ENCODE assay signal across 1 cellular context in genomic region chr1:67686272-67687197, GRCh38.
A peak's percentile ranks its signal among the peaks of the same experiment; 100 is the strongest.
TF ChIP-seq lines count a peak whose summit lies in the region.

No MANE protein-coding gene starts in this region.

TF ChIP-seq in HepG2, 621 proteins besides CTCF, POLR2A, EP300 and RAD21 (continued from another document and continues in another):
- TF ChIP-seq ZBTB20 (CRISPR knock-in tag; IDR thresholded peaks at IDR 0.05; ENCODE audit: borderline replicate concordance, low read depth): peak; percentile 27; the same call in 1 of the 2 replicates
- no peak for TF ChIP-seq RNF2 (conservative IDR thresholded peaks at IDR 0.05; ENCODE audit: low read depth)
- TF ChIP-seq ZNF589 (CRISPR knock-in tag; conservative IDR thresholded peaks at IDR 0.05): no peak
- no peak for TF ChIP-seq RELA (CRISPR knock-in tag; IDR thresholded peaks at IDR 0.05)
- TF ChIP-seq, protein P1, sequence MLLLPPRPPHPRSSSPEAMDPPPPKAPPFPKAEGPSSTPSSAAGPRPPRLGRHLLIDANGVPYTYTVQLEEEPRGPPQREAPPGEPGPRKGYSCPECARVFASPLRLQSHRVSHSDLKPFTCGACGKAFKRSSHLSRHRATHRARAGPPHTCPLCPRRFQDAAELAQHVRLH (CRISPR knock-in tag; IDR thresholded peaks at IDR 0.05; ENCODE audit: borderline replicate concordance, low read depth): no peak
- no peak for TF ChIP-seq TSC22D2 (CRISPR knock-in tag; IDR thresholded peaks at IDR 0.05; ENCODE audit: borderline replicate concordance)
- TF ChIP-seq HOMEZ (CRISPR knock-in tag; IDR thresholded peaks at IDR 0.05; ENCODE audit: low read depth): peak; percentile 70; the same call in 1 of the 2 replicates
- no peak for TF ChIP-seq GATA4 (IDR thresholded peaks at IDR 0.05; ENCODE audit: borderline replicate concordance, low read depth)
- TF ChIP-seq, protein P2, sequence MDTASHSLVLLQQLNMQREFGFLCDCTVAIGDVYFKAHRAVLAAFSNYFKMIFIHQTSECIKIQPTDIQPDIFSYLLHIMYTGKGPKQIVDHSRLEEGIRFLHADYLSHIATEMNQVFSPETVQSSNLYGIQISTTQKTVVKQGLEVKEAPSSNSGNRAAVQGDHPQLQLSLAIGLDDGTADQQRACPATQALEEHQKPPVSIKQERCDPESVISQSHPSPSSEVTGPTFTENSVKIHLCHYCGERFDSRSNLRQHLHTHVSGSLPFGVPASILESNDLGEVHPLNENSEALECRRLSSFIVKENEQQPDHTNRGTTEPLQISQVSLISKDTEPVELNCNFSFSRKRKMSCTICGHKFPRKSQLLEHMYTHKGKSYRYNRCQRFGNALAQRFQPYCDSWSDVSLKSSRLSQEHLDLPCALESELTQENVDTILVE (CRISPR knock-in tag; IDR thresholded peaks at IDR 0.05): no peak
- TF ChIP-seq SCMH1 (CRISPR knock-in tag; IDR thresholded peaks at IDR 0.05; ENCODE audit: borderline replicate concordance): no peak
- TF ChIP-seq RORA (CRISPR knock-in tag; IDR thresholded peaks at IDR 0.05): no peak
- no peak for TF ChIP-seq ZNF33A (CRISPR knock-in tag; IDR thresholded peaks at IDR 0.05; ENCODE audit: borderline replicate concordance)
- TF ChIP-seq EEA1 (CRISPR knock-in tag; IDR thresholded peaks at IDR 0.05; ENCODE audit: borderline replicate concordance): no peak
- no peak for TF ChIP-seq CBFB (CRISPR knock-in tag; IDR thresholded peaks at IDR 0.05)
- no peak for TF ChIP-seq HMGA1 (CRISPR knock-in tag; conservative IDR thresholded peaks at IDR 0.05)
- TF ChIP-seq, protein P3, sequence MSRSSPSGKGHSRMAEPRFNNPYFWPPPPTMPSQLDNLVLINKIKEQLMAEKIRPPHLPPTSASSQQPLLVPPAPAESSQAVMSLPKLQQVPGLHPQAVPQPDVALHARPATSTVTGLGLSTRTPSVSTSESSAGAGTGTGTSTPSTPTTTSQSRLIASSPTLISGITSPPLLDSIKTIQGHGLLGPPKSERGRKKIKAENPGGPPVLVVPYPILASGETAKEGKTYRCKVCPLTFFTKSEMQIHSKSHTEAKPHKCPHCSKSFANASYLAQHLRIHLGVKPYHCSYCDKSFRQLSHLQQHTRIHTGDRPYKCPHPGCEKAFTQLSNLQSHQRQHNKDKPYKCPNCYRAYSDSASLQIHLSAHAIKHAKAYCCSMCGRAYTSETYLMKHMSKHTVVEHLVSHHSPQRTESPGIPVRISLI (CRISPR knock-in tag; IDR thresholded peaks at IDR 0.05; ENCODE audit: borderline replicate concordance): no peak; the same call in 1 of the 2 replicates
- TF ChIP-seq MED1 (CRISPR knock-in tag; IDR thresholded peaks at IDR 0.05): peak; percentile 78
- TF ChIP-seq, protein P4, sequence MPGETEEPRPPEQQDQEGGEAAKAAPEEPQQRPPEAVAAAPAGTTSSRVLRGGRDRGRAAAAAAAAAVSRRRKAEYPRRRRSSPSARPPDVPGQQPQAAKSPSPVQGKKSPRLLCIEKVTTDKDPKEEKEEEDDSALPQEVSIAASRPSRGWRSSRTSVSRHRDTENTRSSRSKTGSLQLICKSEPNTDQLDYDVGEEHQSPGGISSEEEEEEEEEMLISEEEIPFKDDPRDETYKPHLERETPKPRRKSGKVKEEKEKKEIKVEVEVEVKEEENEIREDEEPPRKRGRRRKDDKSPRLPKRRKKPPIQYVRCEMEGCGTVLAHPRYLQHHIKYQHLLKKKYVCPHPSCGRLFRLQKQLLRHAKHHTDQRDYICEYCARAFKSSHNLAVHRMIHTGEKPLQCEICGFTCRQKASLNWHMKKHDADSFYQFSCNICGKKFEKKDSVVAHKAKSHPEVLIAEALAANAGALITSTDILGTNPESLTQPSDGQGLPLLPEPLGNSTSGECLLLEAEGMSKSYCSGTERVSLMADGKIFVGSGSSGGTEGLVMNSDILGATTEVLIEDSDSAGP (CRISPR knock-in tag; IDR thresholded peaks at IDR 0.05; ENCODE audit: borderline replicate concordance): peak; percentile 67; the same call in 1 of the 2 replicates
- peak; percentile 68 for TF ChIP-seq ZNF607 (CRISPR knock-in tag; IDR thresholded peaks at IDR 0.05; ENCODE audit: borderline replicate concordance)
- 0 out of 2 replicates have a peak, but pooled peaks have one; percentile 76 for TF ChIP-seq ZNF333 (CRISPR knock-in tag; IDR thresholded peaks at IDR 0.05; ENCODE audit: borderline replicate concordance)
- no peak for TF ChIP-seq TEF (CRISPR knock-in tag; IDR thresholded peaks at IDR 0.05)
- TF ChIP-seq KDM2A (CRISPR knock-in tag; IDR thresholded peaks at IDR 0.05; ENCODE audit: borderline replicate concordance, low read depth): peak; percentile 68; the same call in 1 of the 2 replicates
- no peak for TF ChIP-seq SYNCRIP (IDR thresholded peaks at IDR 0.05; ENCODE audit: insufficient read depth, low read depth, low read length)
- no peak for TF ChIP-seq FOXK1 (CRISPR knock-in tag; IDR thresholded peaks at IDR 0.05; ENCODE audit: borderline replicate concordance, low read depth)
- no peak for TF ChIP-seq ZNF749 (CRISPR knock-in tag; IDR thresholded peaks at IDR 0.05; ENCODE audit: borderline replicate concordance)
- TF ChIP-seq ATRX (CRISPR knock-in tag; IDR thresholded peaks at IDR 0.05; ENCODE audit: borderline replicate concordance): no peak
- TF ChIP-seq, protein P5, sequence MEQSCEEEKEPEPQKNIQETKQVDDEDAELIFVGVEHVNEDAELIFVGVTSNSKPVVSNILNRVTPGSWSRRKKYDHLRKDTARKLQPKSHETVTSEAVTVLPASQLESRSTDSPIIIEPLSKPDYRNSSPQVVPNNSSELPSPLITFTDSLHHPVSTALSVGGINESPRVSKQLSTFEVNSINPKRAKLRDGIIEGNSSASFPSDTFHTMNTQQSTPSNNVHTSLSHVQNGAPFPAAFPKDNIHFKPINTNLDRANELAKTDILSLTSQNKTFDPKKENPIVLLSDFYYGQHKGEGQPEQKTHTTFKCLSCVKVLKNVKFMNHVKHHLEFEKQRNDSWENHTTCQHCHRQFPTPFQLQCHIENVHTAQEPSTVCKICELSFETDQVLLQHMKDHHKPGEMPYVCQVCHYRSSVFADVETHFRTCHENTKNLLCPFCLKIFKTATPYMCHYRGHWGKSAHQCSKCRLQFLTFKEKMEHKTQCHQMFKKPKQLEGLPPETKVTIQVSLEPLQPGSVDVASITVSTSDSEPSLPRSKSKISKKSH (CRISPR knock-in tag; IDR thresholded peaks at IDR 0.05; ENCODE audit: borderline replicate concordance): no peak
- no peak for TF ChIP-seq ZUFSP (CRISPR knock-in tag; IDR thresholded peaks at IDR 0.05; ENCODE audit: borderline replicate concordance)
- TF ChIP-seq NFIB (CRISPR knock-in tag; IDR thresholded peaks at IDR 0.05; ENCODE audit: borderline replicate concordance): no peak
- peak; percentile 94 for TF ChIP-seq RBFOX2 (IDR thresholded peaks at IDR 0.05; ENCODE audit: low read depth, low read length)
- TF ChIP-seq MYC (CRISPR knock-in tag; IDR thresholded peaks at IDR 0.05; ENCODE audit: borderline replicate concordance): no peak; the same call in 1 of the 2 replicates
- 0 out of 2 replicates have a peak, but pooled peaks have one; percentile 20 for TF ChIP-seq CC2D1A (CRISPR knock-in tag; IDR thresholded peaks at IDR 0.05)
- TF ChIP-seq RERE (CRISPR knock-in tag; IDR thresholded peaks at IDR 0.05; ENCODE audit: low read depth): no peak
- TF ChIP-seq HNF4A (CRISPR knock-in tag; IDR thresholded peaks at IDR 0.05): peak; percentile 73; the same call in 1 of the 2 replicates
- 0 out of 2 replicates have a peak, but pooled peaks have one; percentile 55 for TF ChIP-seq ZNF343 (CRISPR knock-in tag; IDR thresholded peaks at IDR 0.05)
- TF ChIP-seq SMAD9 (CRISPR knock-in tag; IDR thresholded peaks at IDR 0.05): no peak
- peak; percentile 58 for TF ChIP-seq ZNF292 (CRISPR knock-in tag; IDR thresholded peaks at IDR 0.05; ENCODE audit: borderline replicate concordance, low read depth)
- no peak for TF ChIP-seq ETS1 (CRISPR knock-in tag; IDR thresholded peaks at IDR 0.05)
- TF ChIP-seq MBD4 (IDR thresholded peaks at IDR 0.05; ENCODE audit: borderline replicate concordance, low read length): no peak; the same call in 1 of the 2 replicates
- TF ChIP-seq FOXM1 (CRISPR knock-in tag; IDR thresholded peaks at IDR 0.05): no peak
- no peak for TF ChIP-seq IKZF4 (CRISPR knock-in tag; IDR thresholded peaks at IDR 0.05; ENCODE audit: borderline replicate concordance, low read depth, not compliant biosample characterization)
- no peak for TF ChIP-seq BATF2 (CRISPR knock-in tag; IDR thresholded peaks at IDR 0.05)
- no peak for TF ChIP-seq ZNF530 (CRISPR knock-in tag; IDR thresholded peaks at IDR 0.05; ENCODE audit: low read depth)
